ENCODE assay signal across 13 cellular contexts in the genomic region with DNA sequence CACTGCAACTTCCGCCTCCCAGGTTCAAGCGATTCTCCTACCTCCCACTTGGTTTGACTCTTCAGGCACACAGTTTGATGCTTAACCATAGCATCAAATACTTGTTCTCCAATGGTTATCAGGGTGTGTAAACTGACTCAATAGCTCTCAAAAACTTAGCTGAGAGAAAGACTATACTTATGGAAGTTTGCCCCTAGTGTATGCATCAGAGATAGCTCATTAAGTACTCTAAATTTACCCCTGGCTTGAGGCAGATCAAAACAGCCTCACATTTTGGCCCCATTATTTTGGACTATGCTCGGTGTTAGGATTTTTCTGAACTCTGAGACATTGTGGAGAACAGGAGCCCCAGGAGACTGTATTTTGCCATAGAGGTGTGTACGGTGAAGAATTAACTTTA. TPM values are rescaled to one million over a fixed set of nuclear protein-coding genes. Genes with fewer than 3 reads are reported as not detected.
A peak's percentile ranks its signal among the peaks of the same experiment; 100 is the strongest.
DNase-seq lines count a peak whose midpoint lies in the region; ATAC-seq and TF ChIP-seq lines count a peak whose summit lies in the region.
"Had no signal": no experiment of that assay in that cellular context is flagged by ENCODE, and none has a peak within 500 bp of the region (broad histone marks: within the 10 kb centered on the region; RNA-seq: fewer than 3 reads in every experiment).

No MANE protein-coding gene starts in this region.

- H3K36me3 ChIP-seq in GM23248 (ENCODE audit: low read depth) (no peaks in the 10 kb centered on the region), OCI-LY1 (ENCODE audit: insufficient read depth, low read length) (no peaks in the 10 kb centered on the region)
- H3K36me3 ChIP-seq: breast epithelium, MG63, tibial artery had no signal

- H3K9me3 ChIP-seq in AG04450 (ENCODE audit: control insufficient read depth, insufficient read depth, low read length) (no peaks in the 10 kb centered on the region), GM23248 (ENCODE audit: low read depth) (no peaks in the 10 kb centered on the region), OCI-LY1 (ENCODE audit: low read length) (no peaks in the 10 kb centered on the region)
- H3K9me3 ChIP-seq: breast epithelium, MG63, mucosa of descending colon, tibial artery had no signal

- H2AFZ ChIP-seq in GM23248, result no peak overlapping the region
- peak overlapping the region; percentile 84; the same call in 1 of the 2 replicates for H2AFZ ChIP-seq in OCI-LY1 (ENCODE audit: low read length)

- in situ Hi-C loops in GM23248 (cut with MboI), result no loop called here

- WGBS in GM23248 (ENCODE audit: low coverage in 1 of 2, low lambda C conversion rate in 2 of 2, missing lambda C conversion rate in 2 of 2), 2 experiments, result 84 to 86% methylated on average over 4 of the region's 4 CpGs

- H3K9ac ChIP-seq in GM23248 (no peak overlapping the region), OCI-LY1 (ENCODE audit: low read length) (no peak overlapping the region)

- H3F3A ChIP-seq in GM23248 (ENCODE audit: insufficient read depth) (0 out of 2 replicates have a peak, but pooled peaks cover 3% of the 10 kb centered on the region), OCI-LY1 (ENCODE audit: insufficient read depth, low read length) (no peaks in the 10 kb centered on the region)

- H3K27ac ChIP-seq in AG04450 (ENCODE audit: low read depth, low read length) (no peak overlapping the region), GM23248 (no peak overlapping the region), OCI-LY1 (ENCODE audit: low read depth, low read length, poor library complexity, severe bottlenecking) (no peak overlapping the region)
- H3K27ac ChIP-seq: breast epithelium, tibial artery had no signal

- no peaks in the 10 kb centered on the region for H4K20me1 ChIP-seq in GM23248 (ENCODE audit: insufficient read depth)
- no peaks in the 10 kb centered on the region for H4K20me1 ChIP-seq in OCI-LY1 (ENCODE audit: insufficient read depth, low read length)

- H3K4me3 ChIP-seq in AG04450 (ENCODE audit: low read depth, low read length) (no peak overlapping the region), GM23248 (no peak overlapping the region), OCI-LY1 (ENCODE audit: low read depth, low read length, poor library complexity, severe bottlenecking) (no peak overlapping the region), epithelial cell of proximal tubule (ENCODE audit: low read depth, low read length) (no peak overlapping the region)
- H3K4me3 ChIP-seq: breast epithelium, MG63, mucosa of descending colon, tibial artery had no signal

- ATAC-seq in GM21786 (IDR thresholded peaks at IDR 0.05; ENCODE audit: unreplicated experiment), result no peak
- ATAC-seq in HG02642 (IDR thresholded peaks at IDR 0.05; ENCODE audit: poor library complexity, unreplicated experiment), result no peak
- ATAC-seq: Right ventricle myocardium inferior had no signal

- H3K27me3 ChIP-seq in AG04450 (ENCODE audit: control insufficient read depth, insufficient read depth, low read length) (peaks cover 10% of the 10 kb centered on the region), GM23248 (replicated peaks; ENCODE audit: insufficient read depth) (no peaks in the 10 kb centered on the region), OCI-LY1 (ENCODE audit: insufficient read depth, low read length) (no peaks in the 10 kb centered on the region)
- H3K27me3 ChIP-seq: breast epithelium, MG63, tibial artery had no signal

- TF ChIP-seq CTCF in AG04450 (IDR thresholded peaks at IDR 0.05; ENCODE audit: low read depth, low read length) (peak; percentile 12; the same call in 1 of the 2 replicates), OCI-LY1 (IDR thresholded peaks at IDR 0.05; ENCODE audit: low read length) (peak; percentile 40), epithelial cell of proximal tubule (conservative IDR thresholded peaks at IDR 0.05; ENCODE audit: low read depth, low read length) (peak; percentile 14)

- H3K4me2 ChIP-seq in GM23248 (ENCODE audit: unreplicated experiment) (no peak overlapping the region), OCI-LY1 (ENCODE audit: low read length) (no peak overlapping the region)

- H3K4me1 ChIP-seq in GM23248 (ENCODE audit: insufficient read depth) (no peaks in the 10 kb centered on the region), OCI-LY1 (ENCODE audit: insufficient read depth, low read length, severe bottlenecking) (no peaks in the 10 kb centered on the region)
- H3K4me1 ChIP-seq: breast epithelium, tibial artery had no signal

- POLR2A ChIA-PET in AG04450 (lab: Yijun Ruan, JAX), result no interaction called here

- CTCF ChIA-PET in AG04450 (lab: Charles Lee), result interaction anchor here (0.6 to 1.7 kb wide), 24 partner anchors 9 to 1777 kb away, joined by 3 to 16 read pairs (median 3); no protein-coding TSS in a partner anchor

- DNase-seq in AG04450 (ENCODE audit: low read depth, low spot score) (no peak), GM23248 (peak; percentile 26), epithelial cell of proximal tubule (ENCODE audit: low read depth) (no peak), NCI-H82 (lab: John Stamatoyannopoulos, UW) (no peak), HPDE6-E6E7 (ENCODE audit: extremely low spot score) (no peak)

- H3K9me2 ChIP-seq in GM23248 (ENCODE audit: insufficient read depth) (no peaks in the 10 kb centered on the region), OCI-LY1 (ENCODE audit: low read depth, low read length) (no peaks in the 10 kb centered on the region)

- H3K79me2 ChIP-seq in GM23248 (ENCODE audit: insufficient read depth) (no peaks in the 10 kb centered on the region), OCI-LY1 (ENCODE audit: insufficient read depth, low read length) (no peaks in the 10 kb centered on the region)

RNA-seq across cellular contexts. Expression of gene SLC35B4, which starts 40.8 kb away (rescaled TPM):
- polyA plus RNA-seq in AG04450 (2011; rRNA removed) (26.1 and 27.9 TPM in 2 replicates), GM23248 (2016; fragmentation: Nextera tagmentation; extraction: Ambion mirVana) (22.2 and 25.7 TPM in 2 replicates)
- polyA minus RNA-seq in AG04450 (2011; rRNA and poly(A)+ RNA removed), result 40.4 and 40.9 TPM in 2 replicates
- total RNA-seq in GM23248 (2014; rRNA removed; shearing (Covaris generic)), result 12.9 and 15.6 TPM in 2 replicates
- total RNA-seq in epithelial cell of proximal tubule, result 9.2 and 11.9 TPM in 2 replicates
